Comparison of ENCODE assay signal across 17 cellular contexts in the genomic region with DNA sequence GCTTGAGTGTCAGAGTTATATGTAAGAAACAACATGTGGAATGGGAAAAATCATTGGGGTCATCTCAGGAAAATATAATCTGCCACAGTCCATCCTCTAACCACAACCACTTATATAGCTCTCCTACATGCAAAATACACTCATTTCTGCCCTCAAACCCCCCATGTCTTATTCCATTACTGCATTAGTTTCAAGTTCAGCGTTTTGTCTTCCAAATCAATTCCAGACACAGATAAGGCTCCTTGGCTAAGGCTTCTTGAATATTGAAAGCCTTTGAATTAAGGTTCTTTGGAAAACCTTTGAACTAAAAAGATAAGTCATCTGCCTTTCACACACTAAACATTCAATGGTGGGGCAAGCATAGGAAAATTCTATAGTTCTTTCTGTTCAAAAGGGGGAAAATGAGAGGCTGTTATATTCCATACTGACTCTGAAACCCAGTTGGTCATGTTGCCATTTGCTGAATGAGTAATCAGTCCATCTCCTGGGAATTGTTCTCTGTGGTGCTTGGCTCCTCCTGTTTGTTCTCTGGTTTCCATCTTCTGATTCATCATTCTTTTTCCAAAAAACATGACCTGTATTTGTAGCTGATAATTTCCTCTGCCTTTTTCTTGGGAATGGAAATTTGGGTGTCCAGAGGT.
A peak's percentile ranks its signal among the peaks of the same experiment; 100 is the strongest.
DNase-seq lines count a peak whose midpoint lies in the region; ATAC-seq, FAIRE-seq and TF ChIP-seq lines count a peak whose summit lies in the region.
"Had no signal": no experiment of that assay in that cellular context is flagged by ENCODE, and none has a peak within 500 bp of the region (broad histone marks: within the 10 kb centered on the region; RNA-seq: fewer than 3 reads in every experiment).

No MANE protein-coding gene starts in this region.

- no peak for TF ChIP-seq EP300 in A549 (IDR thresholded peaks at IDR 0.05)

- H3K27ac ChIP-seq in A549 = peak overlapping the region; percentile 34 to 39
- H3K27ac ChIP-seq in esophagus squamous epithelium = no peak overlapping the region
- H3K27ac ChIP-seq: cardiac muscle cell, pancreas, thyroid gland had no signal

- H3K9me3 Mint-ChIP-seq in activated naive CD4-positive, alpha-beta T cell treated with anti-CD3 and anti-CD28 coated beads, Interleukin-2, amount 50 U/mL, for 72 hours = no peaks in the 10 kb centered on the region
- no peaks in the 10 kb centered on the region for H3K9me3 Mint-ChIP-seq in activated T-helper 1 cell treated with anti-CD3 and anti-CD28 coated beads, Interleukin-12 subunit alpha, Interleukin-12 subunit beta, Interleukin-2, Interleukin-4 antibody, amounts not matched to agents 30 ng/mL and 10 ng/mL and 1 ng/mL, durations not matched to agents 14 hours and 24 hours and 36 hours

- POLR2A ChIA-PET in A549 (lab: Yijun Ruan, JAX) = no interaction called here

- FAIRE-seq in A549 (lab: Jason Lieb, UNC) = peak; percentile 7
- FAIRE-seq: pancreas had no signal

- H3K4me2 ChIP-seq in A549 = peak overlapping the region; percentile 34

- peaks cover 2% of the 10 kb centered on the region for H3K27me3 Mint-ChIP-seq in activated T-helper 1 cell treated with anti-CD3 and anti-CD28 coated beads, Interleukin-12 subunit alpha, Interleukin-12 subunit beta, Interleukin-2, Interleukin-4 antibody, amounts not matched to agents 30 ng/mL and 10 ng/mL and 1 ng/mL, durations not matched to agents 14 hours and 24 hours and 36 hours (ENCODE audit: insufficient read depth)

- TF ChIP-seq POLR2A in A549 (IDR thresholded peaks at IDR 0.05; ENCODE audit: low read length) (no peak), esophagus squamous epithelium (IDR thresholded peaks at IDR 0.05) (no peak)

- 82% methylated on average over 1 of the region's 1 CpG for WGBS in A549 (ENCODE audit: missing lambda C conversion rate)
- 46 to 67% methylated on average over 1 of the region's 1 CpG for WGBS in esophagus squamous epithelium, 2 donors

- peaks cover 52% of the 10 kb centered on the region for H3K4me1 ChIP-seq in A549
- H3K4me1 ChIP-seq in esophagus squamous epithelium = no peaks in the 10 kb centered on the region
- H3K4me1 ChIP-seq: pancreas, thyroid gland had no signal

- H3K4me3 ChIP-seq in A549 (no peak overlapping the region), esophagus squamous epithelium (no peak overlapping the region)
- H3K4me3 ChIP-seq: cardiac muscle cell, pancreas, thyroid gland had no signal

- ATAC-seq in A549 (peak; percentile 67 to 76; a peak in 5 of 6 replicates), GM19395 (IDR thresholded peaks at IDR 0.05; ENCODE audit: unreplicated experiment) (no peak)
- ATAC-seq in activated naive CD4-positive, alpha-beta T cell treated with anti-CD3 and anti-CD28 coated beads, Interleukin-2, amount 50 U/mL, for 72 hours = no peak
- ATAC-seq: activated T-helper 17 cell treated with anti-CD3 and anti-CD28 coated beads, Interleukin-2, amount 50 U/mL, for 72 hours; pancreas had no signal

- no peak for TF ChIP-seq RAD21 in A549 (conservative IDR thresholded peaks at IDR 0.05 in 1 of 2, IDR thresholded peaks at IDR 0.05 in 1 of 2)

- no peak overlapping the region for H3K27ac Mint-ChIP-seq in activated naive CD4-positive, alpha-beta T cell treated with anti-CD3 and anti-CD28 coated beads, Interleukin-2, amount 50 U/mL, for 72 hours
- H3K27ac Mint-ChIP-seq in activated T-helper 1 cell treated with anti-CD3 and anti-CD28 coated beads, Interleukin-12 subunit alpha, Interleukin-12 subunit beta, Interleukin-2, Interleukin-4 antibody, amounts not matched to agents 30 ng/mL and 10 ng/mL and 1 ng/mL, durations not matched to agents 14 hours and 24 hours and 36 hours = no peak overlapping the region
- H3K27ac Mint-ChIP-seq: activated T-helper 17 cell treated with anti-CD3 and anti-CD28 coated beads, Interleukin-2, amount 50 U/mL, for 72 hours had no signal

- no peaks in the 10 kb centered on the region for H3K36me3 ChIP-seq in esophagus squamous epithelium
- H3K36me3 ChIP-seq: cardiac muscle cell, pancreas, thyroid gland had no signal

- H3K4me1 Mint-ChIP-seq in activated T-helper 1 cell treated with anti-CD3 and anti-CD28 coated beads, Interleukin-12 subunit alpha, Interleukin-12 subunit beta, Interleukin-2, Interleukin-4 antibody, amounts not matched to agents 30 ng/mL and 10 ng/mL and 1 ng/mL, durations not matched to agents 14 hours and 24 hours and 36 hours (ENCODE audit: low read depth) = no peaks in the 10 kb centered on the region
- H3K4me1 Mint-ChIP-seq: activated T-helper 17 cell treated with anti-CD3 and anti-CD28 coated beads, Interleukin-2, amount 50 U/mL, for 72 hours had no signal

- CTCF ChIA-PET in A549 (lab: Yijun Ruan, JAX) = interaction anchor here (0.7 kb wide), 1 partner anchor 7 kb away, joined by 3 read pairs; no protein-coding TSS in a partner anchor

- intact Hi-C loops in esophagus squamous epithelium (cut with DNase I) = no loop called here
- intact Hi-C loops in activated T-helper 1 cell treated with anti-CD3 and anti-CD28 coated beads, Interleukin-12 subunit alpha, Interleukin-12 subunit beta, Interleukin-2, Interleukin-4 antibody, amounts not matched to agents 30 ng/mL and 10 ng/mL and 1 ng/mL, durations not matched to agents 14 hours and 24 hours and 36 hours (cut with micrococcal nuclease) = no loop called here

- TF ChIP-seq CTCF in A549 (IDR thresholded peaks at IDR 0.05) = no peak
- no peak for TF ChIP-seq CTCF in esophagus squamous epithelium (IDR thresholded peaks at IDR 0.05)

- DNase-seq in A549 (ENCODE audit: low read depth in 1 of 2, low spot score in 1 of 2) (peak; percentile 25 to 50), HT1080 (ENCODE audit: low read depth) (peak; percentile 81), astrocyte of the hippocampus (ENCODE audit: low read depth, low spot score) (peak; percentile 59), hepatic stellate cell (ENCODE audit: low spot score) (peak; percentile 66), esophagus squamous epithelium (lab: John Stamatoyannopoulos, UW) (no peak)
- no peak for DNase-seq in activated naive CD4-positive, alpha-beta T cell treated with anti-CD3 and anti-CD28 coated beads, Interleukin-2, amount 50 U/mL, for 72 hours (ENCODE audit: low spot score in 2 of 2)
- no peak for DNase-seq in activated T-helper 1 cell treated with anti-CD3 and anti-CD28 coated beads, Interleukin-12 subunit alpha, Interleukin-12 subunit beta, Interleukin-2, Interleukin-4 antibody, amounts not matched to agents 30 ng/mL and 10 ng/mL and 1 ng/mL, durations not matched to agents 14 hours and 24 hours and 36 hours (ENCODE audit: low spot score)
- DNase-seq: activated CD4-positive, alpha-beta T cell treated with anti-CD3 and anti-CD28 coated beads for 48 hours; mesendoderm; NCI-H446; pancreas; stimulated activated CD4-positive, alpha-beta T cell treated with anti-CD3 and anti-CD28 coated beads, Interleukin-15, amount 100 ng/mL, for 24 hours; T-helper 2 cell; thyroid gland had no signal

- H3K9me3 ChIP-seq in A549 (no peaks in the 10 kb centered on the region), esophagus squamous epithelium (no peaks in the 10 kb centered on the region)
- H3K9me3 ChIP-seq: pancreas, thyroid gland had no signal

- H3K4me3 Mint-ChIP-seq in activated T-helper 1 cell treated with anti-CD3 and anti-CD28 coated beads, Interleukin-12 subunit alpha, Interleukin-12 subunit beta, Interleukin-2, Interleukin-4 antibody, amounts not matched to agents 30 ng/mL and 10 ng/mL and 1 ng/mL, durations not matched to agents 14 hours and 24 hours and 36 hours = no peak overlapping the region
- H3K4me3 Mint-ChIP-seq: activated T-helper 17 cell treated with anti-CD3 and anti-CD28 coated beads, Interleukin-2, amount 50 U/mL, for 72 hours had no signal

- no peaks in the 10 kb centered on the region for H3K27me3 ChIP-seq in esophagus squamous epithelium
- H3K27me3 ChIP-seq: cardiac muscle cell, pancreas, thyroid gland had no signal

- H3K36me3 Mint-ChIP-seq in activated naive CD4-positive, alpha-beta T cell treated with anti-CD3 and anti-CD28 coated beads, Interleukin-2, amount 50 U/mL, for 72 hours = no peaks in the 10 kb centered on the region
- H3K36me3 Mint-ChIP-seq in activated T-helper 1 cell treated with anti-CD3 and anti-CD28 coated beads, Interleukin-12 subunit alpha, Interleukin-12 subunit beta, Interleukin-2, Interleukin-4 antibody, amounts not matched to agents 30 ng/mL and 10 ng/mL and 1 ng/mL, durations not matched to agents 14 hours and 24 hours and 36 hours (ENCODE audit: low read depth) = no peaks in the 10 kb centered on the region

TF ChIP-seq in A549, 52 proteins besides CTCF, POLR2A, EP300 and RAD21:
- TF ChIP-seq FOSL2 (IDR thresholded peaks at IDR 0.05) (no peak), FOSL2 (CRISPR knock-in tag; IDR thresholded peaks at IDR 0.05) (peak; percentile 58; the same call in 1 of the 2 replicates), JUNB (IDR thresholded peaks at IDR 0.05) (no peak), CEBPB (IDR thresholded peaks at IDR 0.05) (no peak), RARB (CRISPR knock-in tag; IDR thresholded peaks at IDR 0.05) (no peak), EHMT2 (IDR thresholded peaks at IDR 0.05; ENCODE audit: low read depth) (peak; percentile 67; the same call in 1 of the 2 replicates), RNF2 (IDR thresholded peaks at IDR 0.05; ENCODE audit: borderline replicate concordance, low read depth) (no peak), PHF8 (IDR thresholded peaks at IDR 0.05; ENCODE audit: borderline replicate concordance, low read depth) (no peak), ZC3H11A (IDR thresholded peaks at IDR 0.05) (no peak)
- TF ChIP-seq, protein P1, sequence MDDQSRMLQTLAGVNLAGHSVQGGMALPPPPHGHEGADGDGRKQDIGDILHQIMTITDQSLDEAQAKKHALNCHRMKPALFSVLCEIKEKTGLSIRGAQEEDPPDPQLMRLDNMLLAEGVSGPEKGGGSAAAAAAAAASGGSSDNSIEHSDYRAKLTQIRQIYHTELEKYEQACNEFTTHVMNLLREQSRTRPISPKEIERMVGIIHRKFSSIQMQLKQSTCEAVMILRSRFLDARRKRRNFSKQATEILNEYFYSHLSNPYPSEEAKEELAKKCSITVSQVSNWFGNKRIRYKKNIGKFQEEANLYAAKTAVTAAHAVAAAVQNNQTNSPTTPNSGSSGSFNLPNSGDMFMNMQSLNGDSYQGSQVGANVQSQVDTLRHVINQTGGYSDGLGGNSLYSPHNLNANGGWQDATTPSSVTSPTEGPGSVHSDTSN (IDR thresholded peaks at IDR 0.05) = no peak
- TF ChIP-seq, protein P2, sequence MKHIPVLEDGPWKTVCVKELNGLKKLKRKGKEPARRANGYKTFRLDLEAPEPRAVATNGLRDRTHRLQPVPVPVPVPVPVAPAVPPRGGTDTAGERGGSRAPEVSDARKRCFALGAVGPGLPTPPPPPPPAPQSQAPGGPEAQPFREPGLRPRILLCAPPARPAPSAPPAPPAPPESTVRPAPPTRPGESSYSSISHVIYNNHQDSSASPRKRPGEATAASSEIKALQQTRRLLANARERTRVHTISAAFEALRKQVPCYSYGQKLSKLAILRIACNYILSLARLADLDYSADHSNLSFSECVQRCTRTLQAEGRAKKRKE (CRISPR knock-in tag; IDR thresholded peaks at IDR 0.05; ENCODE audit: low read depth) = no peak

Comparison
In these comparisons a context has a peak if more than half of its experiments do, and no peak if none do; other contexts are left out.
1. ATAC-seq: peak in A549 (2 of 2); none in activated naive CD4-positive, alpha-beta T cell treated with anti-CD3 and anti-CD28 coated beads, Interleukin-2, amount 50 U/mL, for 72 hours (0 of 2) and GM19395 (single experiment).
2. DNase-seq: peak in A549 (2 of 2), HT1080 (single experiment), astrocyte of the hippocampus (single experiment) and hepatic stellate cell (single experiment); none in activated naive CD4-positive, alpha-beta T cell treated with anti-CD3 and anti-CD28 coated beads, Interleukin-2, amount 50 U/mL, for 72 hours (0 of 2), esophagus squamous epithelium (single experiment) and activated T-helper 1 cell treated with anti-CD3 and anti-CD28 coated beads, Interleukin-12 subunit alpha, Interleukin-12 subunit beta, Interleukin-2, Interleukin-4 antibody, amounts not matched to agents 30 ng/mL and 10 ng/mL and 1 ng/mL, durations not matched to agents 14 hours and 24 hours and 36 hours (single experiment).
3. H3K27ac ChIP-seq: peak in A549 (2 of 2); none in esophagus squamous epithelium (0 of 4).